ENCODE assay signal across 8 cellular contexts in the genomic region with DNA sequence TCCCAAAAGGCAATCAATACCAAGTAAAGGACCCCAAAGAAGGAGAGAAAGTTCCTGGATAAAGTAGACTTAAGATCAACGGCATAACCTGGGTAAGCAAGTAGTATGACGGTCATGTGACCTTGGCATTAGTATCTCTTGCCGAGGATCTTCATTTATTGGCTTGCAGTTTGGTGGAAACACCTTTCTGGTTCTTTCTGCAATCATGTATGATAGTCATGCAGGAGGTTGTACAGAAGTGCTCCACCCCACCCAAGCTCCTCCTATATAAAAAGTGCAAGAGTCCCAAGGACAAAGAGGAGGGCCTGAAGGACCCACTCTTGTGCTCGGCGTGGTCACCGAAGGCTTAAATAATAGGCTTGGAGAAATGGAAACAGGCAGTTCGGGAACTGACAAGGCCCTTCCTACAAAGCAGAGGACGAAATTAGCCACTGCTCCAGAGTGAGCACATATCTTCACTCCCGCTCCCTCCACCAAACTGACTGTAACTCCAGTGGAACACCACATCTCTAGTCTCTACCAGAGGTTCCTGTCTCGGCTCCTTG. TPM values are rescaled to one million over a fixed set of nuclear protein-coding genes. Genes with fewer than 3 reads are reported as not detected.
DNase-seq lines count a peak whose midpoint lies in the region; TF ChIP-seq lines count a peak whose summit lies in the region.

No MANE protein-coding gene starts in this region.

- intact Hi-C loops in transverse colon (cut with DNase I; ENCODE audit: low total_unique reads), result no loop called here

- in situ Hi-C loops in HAP-1 (cut with MboI; ENCODE audit: low sequenced_read_pairs), result loop anchor here (25.0 kb wide), 1 partner anchor 313 kb away; no protein-coding TSS in a partner anchor
- in situ Hi-C loops in transverse colon (cut with MboI; ENCODE audit: low pct_ligation_motif_present in 1 of 4, low pct_unique_long_range_greater_than_20kb in 1 of 4, low sequenced_read_pairs in 3 of 4), result no loop called here

- H3K9me3 ChIP-seq in BE2C, result no peaks in the 10 kb centered on the region
- H3K9me3 ChIP-seq in HAP-1, result no peaks in the 10 kb centered on the region
- H3K9me3 ChIP-seq in mononuclear cell (ENCODE audit: low read depth, low read length), result no peaks in the 10 kb centered on the region
- H3K9me3 ChIP-seq in transverse colon, result no peaks in the 10 kb centered on the region

- H3K27ac ChIP-seq in transverse colon, result peak overlapping the region; percentile 95 to 98 (median 97)

- H3K27me3 ChIP-seq in BE2C, result no peaks in the 10 kb centered on the region
- H3K27me3 ChIP-seq in HAP-1 (ENCODE audit: low read depth), result no peaks in the 10 kb centered on the region
- no peaks in the 10 kb centered on the region for H3K27me3 ChIP-seq in mononuclear cell (ENCODE audit: insufficient read depth, low read length)
- H3K27me3 ChIP-seq in transverse colon, result no peaks in the 10 kb centered on the region

- peaks cover 42% of the 10 kb centered on the region for H3K36me3 ChIP-seq in BE2C
- peaks cover 59% of the 10 kb centered on the region for H3K36me3 ChIP-seq in HAP-1 (replicated peaks)
- peaks cover 0 to 5% (median 0%) of the 10 kb centered on the region in 4 donors for H3K36me3 ChIP-seq in transverse colon

- no peak for TF ChIP-seq POLR2A in transverse colon (IDR thresholded peaks at IDR 0.05)

- H3K4me3 ChIP-seq in BE2C (ENCODE audit: low read depth, low read length) (peak overlapping the region; percentile 93), HAP-1 (peak overlapping the region; percentile 97), mononuclear cell (ENCODE audit: low read length) (peak overlapping the region; percentile 84), transverse colon (peak overlapping the region; percentile 68 to 94 (median 81))

- no peak for TF ChIP-seq EP300 in transverse colon (IDR thresholded peaks at IDR 0.05; ENCODE audit: low read depth)

- WGBS in transverse colon (ENCODE audit: low coverage in 1 of 2), 2 donors, result 2 to 4% methylated on average over 5 to 10 of the region's 10 CpGs

- TF ChIP-seq CTCF in BE2C (IDR thresholded peaks at IDR 0.05; ENCODE audit: low read depth, low read length) (no peak), transverse colon (IDR thresholded peaks at IDR 0.05) (no peak)

- DNase-seq in BE2C (no peak), HAP-1 (ENCODE audit: low spot score in 2 of 2) (peak; percentile 32 to 54), SW480 (ENCODE audit: low spot score) (peak; percentile 33), ecto neural progenitor cell (ENCODE audit: low spot score) (peak; percentile 50), transverse colon (peak; percentile 51), DMS153 treated with DMSO at 0.1 percent for 48 hours (lab: John Stamatoyannopoulos, UW; ENCODE audit: unreplicated experiment) (no peak), NCI-H446 (lab: John Stamatoyannopoulos, UW) (no peak)

- H3K4me1 ChIP-seq in BE2C (peaks cover 10% of the 10 kb centered on the region), HAP-1 (peaks cover 31% of the 10 kb centered on the region), mononuclear cell (ENCODE audit: insufficient read depth, low read length) (peaks cover 54% of the 10 kb centered on the region), transverse colon (peaks cover 21 to 59% (median 32%) of the 10 kb centered on the region in 4 donors)

RNA-seq across cellular contexts. Expression of gene CS, which starts 0.8 kb away (rescaled TPM):
- 362 TPM for polyA plus RNA-seq in BE2C (2012; ENCODE audit: insufficient read depth, insufficient read length, low read depth)
- total RNA-seq in mononuclear cell (148 TPM), transverse colon (100 to 1,000 TPM in 3 of 4 donors, 10 to 100 TPM in 1; 92.4 to 297 (median 213) TPM)

RNA-seq across cellular contexts. Expression of gene CNPY2, which starts 16.4 kb away (rescaled TPM):
- 129 TPM for polyA plus RNA-seq in BE2C (2012; ENCODE audit: insufficient read depth, insufficient read length, low read depth)
- total RNA-seq in mononuclear cell, result 22.6 TPM
- total RNA-seq in transverse colon, result 10 to 100 TPM; 34.0 to 87.2 (median 51.8) TPM

RNA-seq across cellular contexts. Expression of gene COQ10A, which starts 32.6 kb away (rescaled TPM):
- polyA plus RNA-seq in BE2C (2012; ENCODE audit: insufficient read depth, insufficient read length, low read depth), result 25.3 TPM
- total RNA-seq in mononuclear cell (14.8 TPM), transverse colon (10 to 100 TPM in 3 of 4 donors, 1 to 10 TPM in 1; 6.7 to 51.5 (median 27.9) TPM)

RNA-seq across cellular contexts. Expression of gene PAN2, which starts 34.4 kb away (rescaled TPM):
- polyA plus RNA-seq in BE2C (2012; ENCODE audit: insufficient read depth, insufficient read length, low read depth), result 48.6 TPM
- 39.8 TPM for total RNA-seq in mononuclear cell
- total RNA-seq in transverse colon, result 100 to 1,000 TPM in 1 of 4 donors, 10 to 100 TPM in 3; 45.2 to 206 (median 58.0) TPM

RNA-seq across cellular contexts. Expression of gene IL23A, which starts 39.3 kb away (rescaled TPM):
- polyA plus RNA-seq in BE2C (2012; ENCODE audit: insufficient read depth, insufficient read length, low read depth), result 4.0 TPM
- total RNA-seq in mononuclear cell (23.5 TPM), transverse colon (1 to 10 TPM in 1 of 4 donors, not detected in 3; 1.3 TPM)

Comparison
In these comparisons a context has a peak if more than half of its experiments do, and no peak if none do; other contexts are left out.
1. DNase-seq: peak in HAP-1 (2 of 2), SW480 (single experiment), ecto neural progenitor cell (single experiment) and transverse colon (single experiment); none in BE2C (single experiment), DMS153 treated with DMSO at 0.1 percent for 48 hours (single experiment) and NCI-H446 (0 of 2).
2. Peak in every context shown above with its lines, with median percentiles within 50 percentile points of each other: H3K4me3 ChIP-seq.